ENCODE assay signal across 10 cellular contexts in genomic region chr3:152243301-152243711, GRCh38. TPM values are rescaled to one million over a fixed set of nuclear protein-coding genes. Genes with fewer than 3 reads are reported as not detected.
DNase-seq lines count a peak whose midpoint lies in the region; ATAC-seq, FAIRE-seq and TF ChIP-seq lines count a peak whose summit lies in the region.
"Had no signal": no experiment of that assay in that cellular context is flagged by ENCODE, and none has a peak within 500 bp of the region (broad histone marks: within the 10 kb centered on the region; RNA-seq: fewer than 3 reads in every experiment).

No MANE protein-coding gene starts in this region.

- H2AFZ ChIP-seq in smooth muscle cell (ENCODE audit: low read depth), result no peak overlapping the region

- H3K9me3 ChIP-seq in pancreas (no peaks in the 10 kb centered on the region), smooth muscle cell (replicated peaks; ENCODE audit: low read depth) (no peaks in the 10 kb centered on the region)

- DNase-seq in activated CD4-positive, alpha-beta T cell treated with anti-CD3 and anti-CD28 coated beads, Interleukin-2, amount 10 ng/mL, durations not matched to agents 24 days and 14 days, result peak; percentile 81
- no peak for DNase-seq in activated CD4-positive, alpha-beta T cell treated with anti-CD3 and anti-CD28 coated beads for 1 hour
- no peak for DNase-seq in T-helper 2 cell treated with Interferon-gamma antibody and Interleukin-4, amounts not matched to agents 5 μg/mL and 100 μg/mL, for 36 hours (ENCODE audit: low spot score)
- no peak for DNase-seq in stimulated activated naive CD8-positive, alpha-beta T cell treated with anti-CD3 and anti-CD28 coated beads, Interleukin-15, Interleukin-2, amounts not matched to agents 100 U/mL and 50 U/mL, for 24 hours
- DNase-seq in A172 (ENCODE audit: low spot score) (no peak), pancreas (no peak), smooth muscle cell (lab: John Stamatoyannopoulos, UW; ENCODE audit: unreplicated experiment) (no peak)
- DNase-seq: NCI-H2107 had no signal

- 93 to 97% methylated on average over 1 of the region's 1 CpG for WGBS in pancreas, 2 donors
- 90% methylated on average over 1 of the region's 1 CpG for WGBS in smooth muscle cell (ENCODE audit: low lambda C conversion rate)

- no peaks in the 10 kb centered on the region for H3F3A ChIP-seq in smooth muscle cell (ENCODE audit: low read depth)

- intact Hi-C loops in activated CD4-positive, alpha-beta T cell treated with anti-CD3 and anti-CD28 coated beads, Interleukin-2, amount 10 ng/mL, durations not matched to agents 24 days and 14 days (cut with micrococcal nuclease), result loop anchor here (1.0 to 5.0 kb wide), 8 partner anchors 15 to 116 kb away; no protein-coding TSS in a partner anchor
- intact Hi-C loops in pancreas (cut with DNase I), result no loop called here

- H3K4me3 ChIP-seq in pancreas (peak overlapping the region in 1 of 4 donors; percentile 5), smooth muscle cell (no peak overlapping the region)

- no peaks in the 10 kb centered on the region for H3K79me2 ChIP-seq in smooth muscle cell (ENCODE audit: low read depth)

- peak overlapping the region; percentile 92 for H3K27ac Mint-ChIP-seq in activated CD4-positive, alpha-beta T cell treated with anti-CD3 and anti-CD28 coated beads, Interleukin-2, amount 10 ng/mL, durations not matched to agents 24 days and 14 days
- peak overlapping the region; percentile 95 for H3K27ac Mint-ChIP-seq in T-helper 2 cell treated with Interferon-gamma antibody and Interleukin-4, amounts not matched to agents 5 μg/mL and 100 μg/mL, for 36 hours

- TF ChIP-seq CTCF in pancreas (IDR thresholded peaks at IDR 0.05) (no peak), smooth muscle cell (IDR thresholded peaks at IDR 0.05; ENCODE audit: borderline replicate concordance, insufficient read depth, poor library complexity, severe bottlenecking) (no peak)

- no peaks in the 10 kb centered on the region for H4K20me1 ChIP-seq in smooth muscle cell (ENCODE audit: low read depth)

- peak overlapping the region; percentile 88 for H3K4me3 Mint-ChIP-seq in activated CD4-positive, alpha-beta T cell treated with anti-CD3 and anti-CD28 coated beads, Interleukin-2, amount 10 ng/mL, durations not matched to agents 24 days and 14 days
- H3K4me3 Mint-ChIP-seq in T-helper 2 cell treated with Interferon-gamma antibody and Interleukin-4, amounts not matched to agents 5 μg/mL and 100 μg/mL, for 36 hours, result peak overlapping the region; percentile 97

- H3K36me3 ChIP-seq in pancreas (no peaks in the 10 kb centered on the region), smooth muscle cell (ENCODE audit: low read depth) (no peaks in the 10 kb centered on the region)

- no peak for FAIRE-seq in pancreas (lab: Jason Lieb, UNC)
- FAIRE-seq: astrocyte had no signal

- no peaks in the 10 kb centered on the region for H3K4me1 ChIP-seq in pancreas
- no peaks in the 10 kb centered on the region for H3K4me1 ChIP-seq in smooth muscle cell (ENCODE audit: low read depth)

- no peak overlapping the region for H3K27ac ChIP-seq in pancreas
- no peak overlapping the region for H3K27ac ChIP-seq in smooth muscle cell (ENCODE audit: low read depth)

- H3K4me2 ChIP-seq in smooth muscle cell, result no peak overlapping the region

- H3K27me3 Mint-ChIP-seq in activated CD4-positive, alpha-beta T cell treated with anti-CD3 and anti-CD28 coated beads, Interleukin-2, amount 10 ng/mL, durations not matched to agents 24 days and 14 days, result no peaks in the 10 kb centered on the region
- no peaks in the 10 kb centered on the region for H3K27me3 Mint-ChIP-seq in T-helper 2 cell treated with Interferon-gamma antibody and Interleukin-4, amounts not matched to agents 5 μg/mL and 100 μg/mL, for 36 hours (ENCODE audit: low read depth)

- H3K9ac ChIP-seq in smooth muscle cell (ENCODE audit: low read depth), result no peak overlapping the region

- peaks cover 37% of the 10 kb centered on the region for H3K4me1 Mint-ChIP-seq in activated CD4-positive, alpha-beta T cell treated with anti-CD3 and anti-CD28 coated beads, Interleukin-2, amount 10 ng/mL, durations not matched to agents 24 days and 14 days
- peaks cover 41% of the 10 kb centered on the region for H3K4me1 Mint-ChIP-seq in T-helper 2 cell treated with Interferon-gamma antibody and Interleukin-4, amounts not matched to agents 5 μg/mL and 100 μg/mL, for 36 hours (ENCODE audit: low read depth)

- ATAC-seq in HG02970 (IDR thresholded peaks at IDR 0.05; ENCODE audit: low FRiP score, unreplicated experiment), result peak; percentile 51
- ATAC-seq in stimulated activated naive CD8-positive, alpha-beta T cell treated with anti-CD3 and anti-CD28 coated beads, Interleukin-15, Interleukin-2, amounts not matched to agents 100 U/mL and 50 U/mL, for 24 hours, result peak; percentile 54
- ATAC-seq in pancreas, result no peak

- H3K27me3 ChIP-seq in pancreas (no peaks in the 10 kb centered on the region), smooth muscle cell (ENCODE audit: low read depth) (no peaks in the 10 kb centered on the region)

- H3K36me3 Mint-ChIP-seq in activated CD4-positive, alpha-beta T cell treated with anti-CD3 and anti-CD28 coated beads, Interleukin-2, amount 10 ng/mL, durations not matched to agents 24 days and 14 days (ENCODE audit: low read depth), result no peaks in the 10 kb centered on the region
- peaks cover 16% of the 10 kb centered on the region for H3K36me3 Mint-ChIP-seq in T-helper 2 cell treated with Interferon-gamma antibody and Interleukin-4, amounts not matched to agents 5 μg/mL and 100 μg/mL, for 36 hours (ENCODE audit: low read depth)

- H3K9me3 Mint-ChIP-seq in activated CD4-positive, alpha-beta T cell treated with anti-CD3 and anti-CD28 coated beads, Interleukin-2, amount 10 ng/mL, durations not matched to agents 24 days and 14 days, result no peaks in the 10 kb centered on the region
- H3K9me3 Mint-ChIP-seq in T-helper 2 cell treated with Interferon-gamma antibody and Interleukin-4, amounts not matched to agents 5 μg/mL and 100 μg/mL, for 36 hours, result no peaks in the 10 kb centered on the region

RNA-seq across cellular contexts. Expression of gene MBNL1, which starts 25.4 kb away (rescaled TPM):
- 296 and 298 TPM in 2 replicates for total RNA-seq in activated CD4-positive, alpha-beta T cell treated with anti-CD3 and anti-CD28 coated beads, Interleukin-2, amount 10 ng/mL, durations not matched to agents 24 days and 14 days
- total RNA-seq in A172 (2014; rRNA removed; shearing (Covaris generic)), result 137 and 161 TPM in 2 replicates
- 10 to 100 TPM; 30.5 to 73.2 (median 49.2) TPM for total RNA-seq in pancreas
- 10 to 100 TPM; 15.2 to 22.2 TPM for polyA plus RNA-seq in pancreas
- total RNA-seq in smooth muscle cell, result 126 and 128 TPM in 2 replicates
- 19.5 and 22.0 TPM in 2 replicates for polyA plus RNA-seq in smooth muscle cell

Comparison
In these comparisons a context has a peak if more than half of its experiments do, and no peak if none do; other contexts are left out.
1. ATAC-seq: peak in HG02970 (single experiment) and stimulated activated naive CD8-positive, alpha-beta T cell treated with anti-CD3 and anti-CD28 coated beads, Interleukin-15, Interleukin-2, amounts not matched to agents 100 U/mL and 50 U/mL, for 24 hours (single experiment); none in pancreas (0 of 4).